Comparison of ENCODE assay signal across 35 cellular contexts in genomic region chr4:153669838-153670237, GRCh38.
"Had no signal": no experiment of that assay in that cellular context is flagged by ENCODE, and none has a peak within 500 bp of the region (broad histone marks: within the 10 kb centered on the region; RNA-seq: fewer than 3 reads in every experiment).

No MANE protein-coding gene starts in this region.

- H3K9ac ChIP-seq: KMS-11 had no signal

- H3K27me3 ChIP-seq: MG63 had no signal

- H3K4me2 ChIP-seq: KMS-11 had no signal

- H3K4me3 ChIP-seq: MG63 had no signal

- H3K27ac ChIP-seq: KMS-11 had no signal

- DNase-seq: Karpas-422, Kasumi-1, KBM-7, KG1, MG63, MM.1S, MV-4-11, NCI-H1048, NCI-H1092, NCI-H1092 treated with DMSO at 0.1 percent for 48 hours, NCI-H1105, NCI-H1105 treated with DMSO at 0.1 percent for 48 hours, NCI-H1417, NCI-H1417 treated with DMSO at 0.1 percent for 48 hours, NCI-H1436, NCI-H1436 treated with DMSO at 0.1 percent for 48 hours, NCI-H146, NCI-H1694, NCI-H1694 treated with DMSO at 0.1 percent for 48 hours, NCI-H187, NCI-H187 treated with DMSO at 0.1 percent for 48 hours, NCI-H1930, NCI-H2029, NCI-H2029 treated with DMSO at 0.1 percent for 48 hours, NCI-H2081, NCI-H2081 treated with DMSO at 0.1 percent for 48 hours, NCI-H2107, NCI-H2171, NCI-H2171 treated with DMSO at 0.1 percent for 48 hours, NCI-H2227 treated with DMSO at 0.1 percent for 48 hours, NCI-H226, NCI-H345, NCI-H446, NCI-H446 treated with DMSO at 0.1 percent for 48 hours had no signal

- H3K36me3 ChIP-seq: MG63 had no signal

- H3K9me3 ChIP-seq: MG63 had no signal
